15 cellular contexts compared by ENCODE assay signal in genomic region chr4:893995-894705, GRCh38. TPM values are rescaled to one million over a fixed set of nuclear protein-coding genes. Genes with fewer than 3 reads are reported as not detected.
DNase-seq lines count a peak whose midpoint lies in the region; ATAC-seq and TF ChIP-seq lines count a peak whose summit lies in the region.
"Had no signal": no experiment of that assay in that cellular context is flagged by ENCODE, and none has a peak within 500 bp of the region (broad histone marks: within the 10 kb centered on the region; RNA-seq: fewer than 3 reads in every experiment).

No MANE protein-coding gene starts in this region.

- peak overlapping the region; percentile 24 for H2BK5ac ChIP-seq in neuronal stem cell (ENCODE audit: low read length)

- peaks cover 3% of the 10 kb centered on the region for H3K79me1 ChIP-seq in neuronal stem cell (ENCODE audit: low read depth, low read length)

- H2AK5ac ChIP-seq in neuronal stem cell (ENCODE audit: low read depth, low read length): no peak overlapping the region

- peak overlapping the region; percentile 21 for H3K9ac ChIP-seq in neuronal stem cell (ENCODE audit: low read depth, low read length, poor library complexity)
- H3K9ac ChIP-seq: BLaER1 treated with 17β-estradiol and CSF1 and Interleukin-3, amounts not matched to agents 10 nM and 100 nM; GM23248 had no signal

- no peak for TF ChIP-seq CTCF in thyroid gland (IDR thresholded peaks at IDR 0.05)

- no peak overlapping the region for H2AFZ ChIP-seq in neuronal stem cell (ENCODE audit: low read length)
- H2AFZ ChIP-seq: GM23248 had no signal

- H2BK15ac ChIP-seq in neuronal stem cell (ENCODE audit: low read length): no peak overlapping the region

- H3K4me1 ChIP-seq in neuronal stem cell (ENCODE audit: control insufficient read depth in 2 of 2, insufficient read depth in 1 of 2, low read depth in 1 of 2, low read length in 2 of 2) (peaks cover 0 to 1% of the 10 kb centered on the region in 2 donors), thyroid gland (no peaks in the 10 kb centered on the region)
- H3K4me1 ChIP-seq: BLaER1 treated with 17β-estradiol and CSF1 and Interleukin-3, amounts not matched to agents 10 nM and 100 nM; Caco-2; HAP-1 had no signal

- no peaks in the 10 kb centered on the region for H3K27me3 Mint-ChIP-seq in activated naive CD4-positive, alpha-beta T cell treated with anti-CD3 and anti-CD28 coated beads, Interleukin-2, amount 50 U/mL, for 24 hours
- H3K27me3 Mint-ChIP-seq in stimulated activated naive CD8-positive, alpha-beta T cell treated with anti-CD3 and anti-CD28 coated beads, Interleukin-15, amount 100 ng/mL, for 72 hours: no peaks in the 10 kb centered on the region
- H3K27me3 Mint-ChIP-seq: B cell; CD4-positive, CD25-positive, alpha-beta regulatory T cell; CD8-positive, alpha-beta memory T cell had no signal

- H3K9me3 ChIP-seq in neuronal stem cell (replicated peaks in 1 of 2; ENCODE audit: control insufficient read depth in 2 of 2, insufficient read depth in 1 of 2, low read depth in 1 of 2, low read length in 2 of 2) (peaks cover 0 to 1% of the 10 kb centered on the region in 2 donors), thyroid gland (no peaks in the 10 kb centered on the region)
- H3K9me3 ChIP-seq: BLaER1 treated with 17β-estradiol and CSF1 and Interleukin-3, amounts not matched to agents 10 nM and 100 nM; Caco-2; HAP-1 had no signal

- ATAC-seq in stimulated activated naive CD8-positive, alpha-beta T cell treated with anti-CD3 and anti-CD28 coated beads, Interleukin-15, amount 100 ng/mL, for 72 hours: peak; percentile 54
- no peak for ATAC-seq in stimulated activated naive CD8-positive, alpha-beta T cell treated with anti-CD3 and anti-CD28 coated beads, Interleukin-15, Interleukin-2, amounts not matched to agents 100 U/mL and 50 U/mL, for 24 hours

- no peak for TF ChIP-seq POLR2A in thyroid gland (IDR thresholded peaks at IDR 0.05)

- H3K23ac ChIP-seq in neuronal stem cell (ENCODE audit: low read depth, low read length, poor library complexity): no peak overlapping the region

- peak overlapping the region; percentile 41 for H2BK12ac ChIP-seq in neuronal stem cell (ENCODE audit: low read length)

- H3K4me3 Mint-ChIP-seq in activated naive CD4-positive, alpha-beta T cell treated with anti-CD3 and anti-CD28 coated beads, Interleukin-2, amount 50 U/mL, for 24 hours: no peak overlapping the region
- H3K4me3 Mint-ChIP-seq in stimulated activated naive CD8-positive, alpha-beta T cell treated with anti-CD3 and anti-CD28 coated beads, Interleukin-15, amount 100 ng/mL, for 72 hours: no peak overlapping the region
- H3K4me3 Mint-ChIP-seq: B cell; CD4-positive, CD25-positive, alpha-beta regulatory T cell; CD8-positive, alpha-beta memory T cell had no signal

- peaks cover 24 to 69% of the 10 kb centered on the region in 2 donors for H3K36me3 ChIP-seq in neuronal stem cell (replicated peaks in 1 of 2; ENCODE audit: control insufficient read depth in 2 of 2, insufficient read depth in 2 of 2, low read length in 2 of 2)
- peaks cover 16 to 33% of the 10 kb centered on the region in 2 donors for H3K36me3 ChIP-seq in thyroid gland

- H3K36me3 Mint-ChIP-seq in activated naive CD4-positive, alpha-beta T cell treated with anti-CD3 and anti-CD28 coated beads, Interleukin-2, amount 50 U/mL, for 24 hours: no peaks in the 10 kb centered on the region

- DNase-seq in activated naive CD4-positive, alpha-beta T cell (lab: John Stamatoyannopoulos, UW): no peak
- no peak for DNase-seq in stimulated activated naive CD8-positive, alpha-beta T cell treated with anti-CD3 and anti-CD28 coated beads, Interleukin-15, amount 100 ng/mL, for 72 hours
- DNase-seq in stimulated activated naive CD8-positive, alpha-beta T cell treated with anti-CD3 and anti-CD28 coated beads, Interleukin-15, Interleukin-2, amounts not matched to agents 100 U/mL and 50 U/mL, for 24 hours: no peak
- DNase-seq in neuronal stem cell (ENCODE audit: low spot score) (no peak), AML-193 (lab: John Stamatoyannopoulos, UW) (no peak), thyroid gland (no peak)
- DNase-seq: 8988T; Caco-2; CD4-positive, CD25-positive, alpha-beta regulatory T cell; CD8-positive, alpha-beta memory T cell; GM23248 had no signal

- H3K4me3 ChIP-seq in neuronal stem cell (ENCODE audit: low read length in 2 of 2) (no peak overlapping the region), thyroid gland (replicated peaks in 1 of 3) (no peak overlapping the region)
- H3K4me3 ChIP-seq: BLaER1 treated with 17β-estradiol and CSF1 and Interleukin-3, amounts not matched to agents 10 nM and 100 nM; GM23248; HAP-1 had no signal

- H3K9me3 Mint-ChIP-seq in activated naive CD4-positive, alpha-beta T cell treated with anti-CD3 and anti-CD28 coated beads, Interleukin-2, amount 50 U/mL, for 24 hours: no peaks in the 10 kb centered on the region
- H3K9me3 Mint-ChIP-seq in stimulated activated naive CD8-positive, alpha-beta T cell treated with anti-CD3 and anti-CD28 coated beads, Interleukin-15, amount 100 ng/mL, for 72 hours: no peaks in the 10 kb centered on the region
- H3K9me3 Mint-ChIP-seq: CD4-positive, CD25-positive, alpha-beta regulatory T cell; CD8-positive, alpha-beta memory T cell had no signal

- no peak overlapping the region for H2BK120ac ChIP-seq in neuronal stem cell (ENCODE audit: low read depth, low read length)

- intact Hi-C loops in thyroid gland (cut with DNase I): no loop called here

- WGBS in neuronal stem cell (ENCODE audit: extremely low coverage in 2 of 2, insufficient read length in 2 of 2, insufficient replicate concordance in 1 of 2), 2 donors: no CpG with 5 or more reads among the region's 40 CpGs
- WGBS in thyroid gland, 2 donors: 93 to 94% methylated on average over 40 of the region's 40 CpGs

- no peak overlapping the region for H4K91ac ChIP-seq in neuronal stem cell (ENCODE audit: low read depth, low read length, poor library complexity)

- H3K27me3 ChIP-seq in neuronal stem cell (ENCODE audit: control insufficient read depth in 3 of 3, insufficient read depth in 3 of 3, low read depth in 1 of 3, low read length in 3 of 3): no peaks in the 10 kb centered on the region
- no peaks in the 10 kb centered on the region for H3K27me3 ChIP-seq in thyroid gland
- H3K27me3 ChIP-seq: BLaER1 treated with 17β-estradiol and CSF1 and Interleukin-3, amounts not matched to agents 10 nM and 100 nM had no signal

- H3K4me2 ChIP-seq in neuronal stem cell (ENCODE audit: insufficient read depth, low read length, poor library complexity, severe bottlenecking): no peak overlapping the region
- H3K4me2 ChIP-seq: BLaER1 treated with 17β-estradiol and CSF1 and Interleukin-3, amounts not matched to agents 10 nM and 100 nM had no signal

- no peak overlapping the region for H3K14ac ChIP-seq in neuronal stem cell (ENCODE audit: low read length)

- no peak overlapping the region for H3K18ac ChIP-seq in neuronal stem cell (ENCODE audit: low read length)

- no peak overlapping the region for H4K8ac ChIP-seq in neuronal stem cell (ENCODE audit: low read depth, low read length)

- no peak overlapping the region for H3K4ac ChIP-seq in neuronal stem cell (ENCODE audit: low read length)

- H3K4me1 Mint-ChIP-seq in activated naive CD4-positive, alpha-beta T cell treated with anti-CD3 and anti-CD28 coated beads, Interleukin-2, amount 50 U/mL, for 24 hours: no peaks in the 10 kb centered on the region
- H3K4me1 Mint-ChIP-seq in stimulated activated naive CD8-positive, alpha-beta T cell treated with anti-CD3 and anti-CD28 coated beads, Interleukin-15, amount 100 ng/mL, for 72 hours: peaks cover 2% of the 10 kb centered on the region
- H3K4me1 Mint-ChIP-seq: B cell had no signal

- no peak overlapping the region for H3K27ac ChIP-seq in neuronal stem cell (replicated peaks; ENCODE audit: low read length)
- no peak overlapping the region for H3K27ac ChIP-seq in thyroid gland
- H3K27ac ChIP-seq: BLaER1 treated with 17β-estradiol and CSF1 and Interleukin-3, amounts not matched to agents 10 nM and 100 nM; GM23248 had no signal

- H3K27ac Mint-ChIP-seq in activated naive CD4-positive, alpha-beta T cell treated with anti-CD3 and anti-CD28 coated beads, Interleukin-2, amount 50 U/mL, for 24 hours: peak overlapping the region; percentile 17
- peak overlapping the region in 1 of 2 donors; percentile 42 for H3K27ac Mint-ChIP-seq in stimulated activated naive CD8-positive, alpha-beta T cell treated with anti-CD3 and anti-CD28 coated beads, Interleukin-15, amount 100 ng/mL, for 72 hours
- H3K27ac Mint-ChIP-seq: B cell had no signal

RNA-seq across cellular contexts. Expression of gene GAK, which starts 38.0 kb away (rescaled TPM):
- 35.3 TPM for polyA plus RNA-seq in neuronal stem cell (2013, experiment 1 of 2)
- 34.3 TPM for polyA plus RNA-seq in neuronal stem cell (2013, experiment 2 of 2)
- total RNA-seq in thyroid gland: 100 to 1,000 TPM in 3 of 4 donors, 10 to 100 TPM in 1; 86.4 to 184 (median 153) TPM

RNA-seq across cellular contexts. Expression of gene TMEM175, which starts 38.1 kb away (rescaled TPM):
- polyA plus RNA-seq in neuronal stem cell (2013, experiment 1 of 2): 8.0 TPM
- 7.7 TPM for polyA plus RNA-seq in neuronal stem cell (2013, experiment 2 of 2)
- 10 to 100 TPM; 33.6 to 63.9 (median 40.4) TPM for total RNA-seq in thyroid gland
